ENCODE assay signal across 8 cellular contexts in the genomic region with DNA sequence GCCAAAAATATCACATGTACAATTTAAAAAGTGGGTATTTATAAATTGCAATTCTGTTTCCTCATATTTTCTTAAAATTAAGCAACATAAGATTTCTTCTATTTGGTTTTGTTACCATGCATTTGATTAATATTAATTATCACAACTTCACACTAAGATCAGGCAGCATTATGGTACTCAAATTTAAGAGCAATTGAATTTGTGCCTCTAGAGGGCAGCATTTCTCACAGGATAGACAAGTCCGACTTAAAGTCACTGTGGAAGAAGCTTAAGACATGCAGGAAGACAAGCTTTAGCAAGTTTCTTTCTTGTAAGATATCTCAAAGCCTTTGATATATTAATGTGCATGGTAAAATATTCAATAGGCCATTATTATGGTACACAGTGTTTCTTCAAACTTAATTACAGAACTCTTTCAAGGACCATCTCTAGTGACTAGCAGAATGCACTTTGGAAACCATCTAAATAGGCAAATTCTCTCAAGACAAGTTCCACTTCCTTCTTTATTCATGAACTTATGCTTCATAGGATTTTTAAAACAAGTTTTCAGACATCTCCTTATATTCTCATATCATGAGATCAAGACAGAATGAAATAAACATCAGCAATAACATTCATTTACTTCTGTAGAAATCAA. TPM values are rescaled to one million over a fixed set of nuclear protein-coding genes. Genes with fewer than 3 reads are reported as not detected.
DNase-seq lines count a peak whose midpoint lies in the region; ATAC-seq, FAIRE-seq and TF ChIP-seq lines count a peak whose summit lies in the region.

No MANE protein-coding gene starts in this region.

- no peak overlapping the region for H3K27ac Mint-ChIP-seq in activated naive CD4-positive, alpha-beta T cell treated with anti-CD3 and anti-CD28 coated beads, Interleukin-2, amount 50 U/mL, for 72 hours

- no peaks in the 10 kb centered on the region for H3K27me3 ChIP-seq in DOHH2 (ENCODE audit: control insufficient read depth, low read length)

- H3K9me3 ChIP-seq in DOHH2 (ENCODE audit: control insufficient read depth, insufficient read depth, low read length), result no peaks in the 10 kb centered on the region

- intact Hi-C loops in head of caudate nucleus (cut with DNase I), result no loop called here

- ATAC-seq in GM21367 (IDR thresholded peaks at IDR 0.05; ENCODE audit: unreplicated experiment), result peak; percentile 61
- ATAC-seq in activated naive CD4-positive, alpha-beta T cell treated with anti-CD3 and anti-CD28 coated beads, Interleukin-2, amount 50 U/mL, for 72 hours, result peak; percentile 59 to 62

- H3F3A ChIP-seq in DOHH2 (ENCODE audit: control insufficient read depth, insufficient read depth), result peaks cover 15% of the 10 kb centered on the region

- peak; percentile 92 for TF ChIP-seq CTCF in DOHH2 (IDR thresholded peaks at IDR 0.05; ENCODE audit: low read depth, low read length, poor library complexity, severe bottlenecking)

- H3K36me3 Mint-ChIP-seq in activated naive CD4-positive, alpha-beta T cell treated with anti-CD3 and anti-CD28 coated beads, Interleukin-2, amount 50 U/mL, for 72 hours, result no peaks in the 10 kb centered on the region

- H3K36me3 ChIP-seq in DOHH2 (ENCODE audit: control insufficient read depth, low read length), result no peaks in the 10 kb centered on the region

- H3K4me3 ChIP-seq in DOHH2 (ENCODE audit: low read length), result peak overlapping the region; percentile 51

- H3K9me3 Mint-ChIP-seq in activated naive CD4-positive, alpha-beta T cell treated with anti-CD3 and anti-CD28 coated beads, Interleukin-2, amount 50 U/mL, for 72 hours, result no peaks in the 10 kb centered on the region

- H3K4me1 ChIP-seq in DOHH2 (ENCODE audit: control insufficient read depth, low read length), result peaks cover 23% of the 10 kb centered on the region

- peak overlapping the region; percentile 34 for H3K27ac ChIP-seq in DOHH2 (ENCODE audit: low read depth, low read length)

- FAIRE-seq in HTR-8/SVneo (lab: Jason Lieb, UNC), result no peak

- no peaks in the 10 kb centered on the region for H3K9me2 ChIP-seq in DOHH2 (replicated peaks; ENCODE audit: control insufficient read depth, low read length)

- DNase-seq in HTR-8/SVneo (ENCODE audit: insufficient read length, low spot score), result peak; percentile 56
- peak; percentile 95 for DNase-seq in OCI-M1 (lab: John Stamatoyannopoulos, UW)
- DNase-seq in activated naive CD4-positive, alpha-beta T cell treated with anti-CD3 and anti-CD28 coated beads, Interleukin-2, amount 50 U/mL, for 72 hours (ENCODE audit: low spot score in 2 of 2), result peak in 1 of 2 donors; percentile 76
- peak in 26 of 42 donors; percentile 17 to 86 (median 63) for DNase-seq in head of caudate nucleus
- peak; percentile 94 for DNase-seq in renal cortical epithelial cell (ENCODE audit: low read depth)
- DNase-seq in mesenteric fat pad (ENCODE audit: low spot score), result no peak

- peak overlapping the region; percentile 67 for H3K4me2 ChIP-seq in DOHH2 (ENCODE audit: low read length)

- peaks cover 3% of the 10 kb centered on the region; the same call in 1 of the 2 replicates for H4K20me1 ChIP-seq in DOHH2 (ENCODE audit: control insufficient read depth, insufficient read depth, low read depth, low read length)

- H3K79me2 ChIP-seq in DOHH2 (ENCODE audit: control insufficient read depth, low read length), result peaks cover 85% of the 10 kb centered on the region

RNA-seq across cellular contexts. Expression of gene FBXW7, which starts 35.0 kb away (rescaled TPM):
- total RNA-seq in activated naive CD4-positive, alpha-beta T cell treated with anti-CD3 and anti-CD28 coated beads, Interleukin-2, amount 50 U/mL, for 72 hours, result 10 to 100 TPM; 29.0 to 34.7 TPM
- total RNA-seq in renal cortical epithelial cell, result 107 and 125 TPM in 2 replicates
- 37.9 TPM for total RNA-seq in mesenteric fat pad
